In the genomic region with DNA sequence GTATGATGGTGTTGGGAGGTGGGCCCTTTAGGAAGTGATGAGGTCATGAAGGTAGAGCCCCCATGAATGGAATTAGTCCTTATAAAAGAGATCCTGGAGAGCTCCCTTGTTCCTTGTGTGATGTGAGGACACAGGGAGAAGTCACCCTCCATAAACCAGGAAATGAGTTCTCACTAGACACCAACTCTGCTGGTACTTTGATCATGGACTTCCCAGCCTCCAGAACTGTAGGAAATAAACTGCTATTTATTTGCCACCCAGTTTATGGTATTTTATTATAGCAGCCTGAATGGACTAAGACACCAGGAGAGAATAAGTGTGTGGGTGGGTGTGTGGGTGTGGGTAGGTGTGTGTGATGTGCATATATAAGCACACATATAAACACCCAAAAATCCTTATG, we compare ENCODE assay signal across 22 cellular contexts.
"Had no signal": no experiment of that assay in that cellular context is flagged by ENCODE, and none has a peak within 500 bp of the region (broad histone marks: within the 10 kb centered on the region; RNA-seq: fewer than 3 reads in every experiment).

No MANE protein-coding gene starts in this region.

- FAIRE-seq: HepG2 had no signal

- H3K27me3 ChIP-seq: MG63 had no signal

- H3K27ac ChIP-seq: RWPE1 had no signal

- DNase-seq: IMR-90; Karpas-422; KG1; MG63; NCI-H1092 treated with DMSO at 0.1 percent for 48 hours; NCI-H1436; NCI-H187; NCI-H2029; NCI-H2081 treated with DMSO at 0.1 percent for 48 hours; NCI-H2171; NCI-H226; NCI-H446; NCI-H510A; NCI-H524 treated with DMSO at 0.1 percent for 48 hours; NCI-H748 treated with DMSO at 0.1 percent for 48 hours; NK-92 treated with Interleukin-12 subunit alpha and Interleukin-12 subunit beta, amount 100 ng/mL, for 24 hours; PC-3; SHP77 had no signal

- ATAC-seq: HepG2, Panc1, PC-3, SK-N-SH treated with all-trans-retinoic acid at 6 μM for 48 hours had no signal

- H3K9me3 ChIP-seq: MG63 had no signal

- H3K4me3 ChIP-seq: MG63 had no signal

- H3K36me3 ChIP-seq: MG63 had no signal
